ENCODE assay signal across 8 cellular contexts in the genomic region with DNA sequence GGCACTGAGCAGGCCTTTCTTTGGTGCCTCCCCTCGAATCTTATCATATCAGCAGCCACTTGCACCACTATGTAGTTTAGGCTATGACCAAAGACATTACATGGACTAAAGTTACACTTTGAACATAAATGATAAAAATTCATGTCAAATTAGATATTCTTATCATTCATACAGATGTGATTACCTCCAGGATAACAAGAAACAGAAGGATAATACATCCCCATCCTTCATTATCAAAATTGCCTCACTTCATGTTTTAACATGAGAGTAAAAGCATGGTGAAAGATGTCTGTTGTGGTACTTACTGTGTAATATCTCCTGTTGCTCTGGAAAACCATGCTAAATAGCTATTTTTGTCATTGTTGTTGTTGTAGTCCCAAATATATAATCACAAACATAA.
"Had no signal": no experiment of that assay in that cellular context is flagged by ENCODE, and none has a peak within 500 bp of the region (broad histone marks: within the 10 kb centered on the region; RNA-seq: fewer than 3 reads in every experiment).

No MANE protein-coding gene starts in this region.

- H3K27ac ChIP-seq: HL-60 had no signal

- H3K4me1 Mint-ChIP-seq: IgD-negative memory B cell had no signal

- H3K27me3 Mint-ChIP-seq: IgD-negative memory B cell had no signal

- H3K27ac Mint-ChIP-seq: IgD-negative memory B cell had no signal

- ATAC-seq: HepG2, K562 had no signal

- H3K36me3 Mint-ChIP-seq: IgD-negative memory B cell had no signal

- DNase-seq: IMR-90, KBM-7, KG1 had no signal

- H3K4me3 Mint-ChIP-seq: IgD-negative memory B cell had no signal

- H3K4me3 ChIP-seq: K562 had no signal

- FAIRE-seq: HepG2, HTR-8/SVneo, K562 had no signal
